2 cellular contexts compared by ENCODE assay signal in the genomic region with DNA sequence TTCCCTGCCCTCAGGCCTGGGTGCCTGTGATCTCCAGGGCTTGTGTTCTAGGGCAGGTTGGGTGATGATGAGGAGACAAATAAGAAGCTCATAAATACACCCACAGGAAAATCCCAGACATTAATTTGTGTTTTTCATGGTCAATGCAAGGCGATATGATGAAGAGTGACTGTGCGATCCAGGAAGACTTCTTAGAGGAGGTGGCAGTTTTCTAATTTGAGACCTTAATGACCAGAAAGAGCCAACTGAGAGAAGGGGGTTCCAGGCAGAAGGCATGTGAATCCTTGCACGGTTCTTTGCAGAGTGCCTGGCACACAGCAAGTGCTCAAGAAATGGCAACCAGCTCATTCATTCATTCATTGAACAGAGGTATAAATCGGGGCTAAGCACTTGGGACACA.
TF ChIP-seq lines count a peak whose summit lies in the region.

No MANE protein-coding gene starts in this region.

TF ChIP-seq in K562, 482 proteins besides CTCF, POLR2A, EP300 and RAD21:
- TF ChIP-seq ZFP36 (IDR thresholded peaks at IDR 0.05; ENCODE audit: low read depth, low read length, partially characterized antibody) = peak; percentile 76
- TF ChIP-seq PML (IDR thresholded peaks at IDR 0.05; ENCODE audit: low read length) = no peak
- TF ChIP-seq RBM25 (IDR thresholded peaks at IDR 0.05; ENCODE audit: low read depth, low read length, severe bottlenecking) = peak; percentile 40

TF ChIP-seq in GM12891, 5 proteins besides CTCF, POLR2A, EP300 and RAD21:
- TF ChIP-seq TAF1 (IDR thresholded peaks at IDR 0.05; ENCODE audit: low read depth, low read length) (no peak), POLR2AphosphoS5 (IDR thresholded peaks at IDR 0.05; ENCODE audit: low read depth, low read length) (no peak), PAX5 (IDR thresholded peaks at IDR 0.05; ENCODE audit: insufficient read depth, low read length, severe bottlenecking) (no peak), SPI1 (IDR thresholded peaks at IDR 0.05; ENCODE audit: low read depth, low read length) (no peak), POU2F2 (IDR thresholded peaks at IDR 0.05; ENCODE audit: low read depth, low read length) (no peak)
